Comparison of ENCODE assay signal across 23 cellular contexts in genomic region chr3:65473746-65474145, GRCh38.
DNase-seq lines count a peak whose midpoint lies in the region; ATAC-seq and TF ChIP-seq lines count a peak whose summit lies in the region.
"Had no signal": no experiment of that assay in that cellular context is flagged by ENCODE, and none has a peak within 500 bp of the region (broad histone marks: within the 10 kb centered on the region; RNA-seq: fewer than 3 reads in every experiment).

No MANE protein-coding gene starts in this region.

- no peak for ATAC-seq in HG02840 (IDR thresholded peaks at IDR 0.05; ENCODE audit: low FRiP score, unreplicated experiment)
- no peak for ATAC-seq in GM21723 (IDR thresholded peaks at IDR 0.05; ENCODE audit: unreplicated experiment)
- ATAC-seq: effector memory CD8-positive, alpha-beta T cell; gastroesophageal sphincter; naive thymus-derived CD4-positive, alpha-beta T cell; psoas muscle; stimulated activated naive CD8-positive, alpha-beta T cell treated with anti-CD3 and anti-CD28 coated beads, Interleukin-15, Interleukin-2, amounts not matched to agents 100 U/mL and 50 U/mL, for 24 hours; upper lobe of right lung had no signal

- DNase-seq in AG08395 (ENCODE audit: low spot score) (peak; percentile 54), HFFc6 (peak; percentile 25), iris pigment epithelial cell (ENCODE audit: low read depth) (peak; percentile 30), NCI-H82 (lab: John Stamatoyannopoulos, UW) (no peak)
- DNase-seq in stimulated activated CD4-positive, alpha-beta T cell treated with anti-CD3 and anti-CD28 coated beads, Interleukin-4, amount 100 ng/mL, for 24 hours, result no peak
- DNase-seq: activated CD4-positive, alpha-beta T cell treated with anti-CD3 and anti-CD28 coated beads, Interleukin-2, amount 10 ng/mL, durations not matched to agents 7 days and 5 days; activated naive CD4-positive, alpha-beta T cell treated with anti-CD3 and anti-CD28 coated beads for 36 hours; activated T-cell treated with anti-CD3 and anti-CD28 coated beads for 4 hours; Caco-2; effector memory CD8-positive, alpha-beta T cell; GDM1; naive thymus-derived CD4-positive, alpha-beta T cell; NCI-H1092; NCI-H526 treated with DMSO at 0.1 percent for 48 hours; psoas muscle; stimulated activated CD4-positive, alpha-beta T cell treated with anti-CD3 and anti-CD28 coated beads, Interleukin-15, amount 100 ng/mL, for 24 hours; stimulated activated naive CD8-positive, alpha-beta T cell treated with anti-CD3 and anti-CD28 coated beads, Interleukin-15, Interleukin-2, amounts not matched to agents 100 U/mL and 50 U/mL, for 24 hours; upper lobe of right lung had no signal

- no peak for TF ChIP-seq CTCF in HFFc6 (IDR thresholded peaks at IDR 0.05)
- TF ChIP-seq CTCF in brain (conservative IDR thresholded peaks at IDR 0.05), result no peak

- H3K4me1 Mint-ChIP-seq in HFFc6 (ENCODE audit: low read depth) (peaks cover 16% of the 10 kb centered on the region), brain (peaks cover 39% of the 10 kb centered on the region)
- H3K4me1 Mint-ChIP-seq: activated CD4-positive, alpha-beta T cell treated with anti-CD3 and anti-CD28 coated beads, Interleukin-2, amount 10 ng/mL, durations not matched to agents 7 days and 5 days; central memory CD8-positive, alpha-beta T cell; naive thymus-derived CD4-positive, alpha-beta T cell had no signal

- H3K27me3 Mint-ChIP-seq in HFFc6 (ENCODE audit: insufficient read depth) (no peaks in the 10 kb centered on the region; the same call in none of the 2 replicates), brain (peaks cover 5% of the 10 kb centered on the region)
- H3K27me3 Mint-ChIP-seq: activated CD4-positive, alpha-beta T cell treated with anti-CD3 and anti-CD28 coated beads, Interleukin-2, amount 10 ng/mL, durations not matched to agents 7 days and 5 days; central memory CD8-positive, alpha-beta T cell; effector memory CD8-positive, alpha-beta T cell; naive thymus-derived CD4-positive, alpha-beta T cell had no signal

- H3K36me3 Mint-ChIP-seq in HFFc6 (ENCODE audit: low read depth), result 0 out of 2 replicates have a peak, but pooled peaks cover 6% of the 10 kb centered on the region
- H3K36me3 Mint-ChIP-seq in brain, result peaks cover 79% of the 10 kb centered on the region
- H3K36me3 Mint-ChIP-seq: naive thymus-derived CD4-positive, alpha-beta T cell had no signal

- H3K9me3 Mint-ChIP-seq in HFFc6 (no peaks in the 10 kb centered on the region), brain (no peaks in the 10 kb centered on the region)
- H3K9me3 Mint-ChIP-seq: activated CD4-positive, alpha-beta T cell treated with anti-CD3 and anti-CD28 coated beads, Interleukin-2, amount 10 ng/mL, durations not matched to agents 7 days and 5 days; central memory CD8-positive, alpha-beta T cell had no signal

- H3K27ac Mint-ChIP-seq in HFFc6 (peak overlapping the region; percentile 52; the same call in 1 of the 2 replicates), brain (peak overlapping the region in 4 of 5 experiments; percentile 60 to 74 (median 72))
- H3K27ac Mint-ChIP-seq: activated CD4-positive, alpha-beta T cell treated with anti-CD3 and anti-CD28 coated beads, Interleukin-2, amount 10 ng/mL, durations not matched to agents 7 days and 5 days; activated naive CD4-positive, alpha-beta T cell treated with anti-CD3 and anti-CD28 coated beads for 36 hours; effector memory CD8-positive, alpha-beta T cell; naive thymus-derived CD4-positive, alpha-beta T cell had no signal

- H3K4me3 Mint-ChIP-seq in HFFc6, result no peak overlapping the region
- H3K4me3 Mint-ChIP-seq in brain, result peak overlapping the region in 1 of 5 experiments; percentile 16
- H3K4me3 Mint-ChIP-seq: activated CD4-positive, alpha-beta T cell treated with anti-CD3 and anti-CD28 coated beads, Interleukin-2, amount 10 ng/mL, durations not matched to agents 7 days and 5 days; activated naive CD4-positive, alpha-beta T cell treated with anti-CD3 and anti-CD28 coated beads for 36 hours; central memory CD8-positive, alpha-beta T cell; effector memory CD8-positive, alpha-beta T cell; naive thymus-derived CD4-positive, alpha-beta T cell had no signal

Comparison
In these comparisons a context has a peak if more than half of its experiments do, and no peak if none do; other contexts are left out.
1. DNase-seq: peak in AG08395 (single experiment), HFFc6 (single experiment) and iris pigment epithelial cell (single experiment); none in stimulated activated CD4-positive, alpha-beta T cell treated with anti-CD3 and anti-CD28 coated beads, Interleukin-4, amount 100 ng/mL, for 24 hours (single experiment) and NCI-H82 (single experiment).